ENCODE assay signal across 7 cellular contexts in the genomic region with DNA sequence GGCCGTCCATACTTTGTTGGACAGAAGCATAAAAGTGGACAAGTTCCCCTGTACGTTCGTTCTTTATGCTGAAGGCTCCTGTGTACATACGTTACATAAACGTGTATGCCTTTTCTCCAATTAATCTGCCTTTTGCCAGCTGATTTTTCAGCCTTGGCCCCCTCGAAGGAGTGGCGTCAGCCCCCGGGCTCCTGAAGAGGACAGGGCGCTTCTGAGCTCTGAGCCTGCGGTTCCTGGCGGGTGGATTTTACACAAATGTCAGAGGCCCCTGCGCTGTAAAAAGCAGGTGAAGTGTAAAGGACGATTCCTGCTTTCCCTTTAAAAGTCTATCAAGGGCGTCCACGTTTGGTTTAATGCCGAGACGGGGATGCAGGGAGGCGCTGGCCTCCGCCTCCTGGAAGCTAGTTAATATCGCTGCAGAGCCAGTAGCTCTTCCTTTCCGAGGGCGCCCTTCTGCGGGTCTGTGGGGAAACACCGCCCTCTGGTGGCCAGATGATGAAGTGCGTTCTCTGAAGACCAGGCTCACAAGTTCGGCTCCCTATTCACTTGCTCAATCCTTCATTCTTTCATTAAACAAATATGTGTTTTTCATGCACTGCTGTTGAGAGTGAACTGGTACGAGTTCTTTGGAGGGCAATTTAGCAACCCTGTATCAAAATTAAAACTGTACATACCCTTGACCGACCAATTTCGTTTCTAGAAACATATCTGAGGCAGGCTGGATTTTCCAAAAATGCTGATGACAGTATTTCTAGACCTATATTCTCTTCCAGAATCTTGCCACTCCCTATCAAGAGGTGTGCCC.
DNase-seq lines count a peak whose midpoint lies in the region; ATAC-seq, FAIRE-seq and TF ChIP-seq lines count a peak whose summit lies in the region.

No MANE protein-coding gene starts in this region.

- H3K4me1 ChIP-seq in Peyer's patch (no peaks in the 10 kb centered on the region), neuron (ENCODE audit: insufficient read depth, low read length) (no peaks in the 10 kb centered on the region), stomach (peaks cover 0 to 8% (median 4%) of the 10 kb centered on the region in 4 donors)

- H3K9me3 Mint-ChIP-seq in activated T-cell treated with anti-CD3 and anti-CD28 coated beads, Interleukin-2, amount 50 U/mL, for 72 hours, result no peaks in the 10 kb centered on the region

- no peak for TF ChIP-seq EP300 in stomach (IDR thresholded peaks at IDR 0.05)

- TF ChIP-seq POLR2A in GM12891 (IDR thresholded peaks at IDR 0.05; ENCODE audit: low read depth, low read length), result no peak
- TF ChIP-seq POLR2A in Peyer's patch (IDR thresholded peaks at IDR 0.05), result no peak
- TF ChIP-seq POLR2A in stomach (IDR thresholded peaks at IDR 0.05), result no peak

- FAIRE-seq in GM12891 (lab: Jason Lieb, UNC), result peak; percentile 72

- DNase-seq in GM12891 (ENCODE audit: insufficient read length, low spot score) (peak; percentile 75), Peyer's patch (peak; percentile 65 to 91 (median 88)), fibroblast of pulmonary artery (ENCODE audit: low read depth) (peak; percentile 90), stomach (peak; percentile 89)
- DNase-seq in Jurkat, Clone E6-1 (ENCODE audit: low read depth, low spot score), result peak; percentile 72
- peak; percentile 67 to 83 for DNase-seq in activated T-cell treated with anti-CD3 and anti-CD28 coated beads, Interleukin-2, amount 50 U/mL, for 72 hours

- 16 to 22% (median 21%) methylated on average over 29 of the region's 29 CpGs for WGBS in stomach, 5 donors

- H3K27me3 Mint-ChIP-seq in activated T-cell treated with anti-CD3 and anti-CD28 coated beads, Interleukin-2, amount 50 U/mL, for 72 hours (ENCODE audit: low read depth), result no peaks in the 10 kb centered on the region

- no peak overlapping the region for H3K27ac ChIP-seq in Peyer's patch
- H3K27ac ChIP-seq in stomach, result no peak overlapping the region

- no peak overlapping the region for H3K27ac Mint-ChIP-seq in activated T-cell treated with anti-CD3 and anti-CD28 coated beads, Interleukin-2, amount 50 U/mL, for 72 hours

- no peaks in the 10 kb centered on the region for H3K36me3 Mint-ChIP-seq in activated T-cell treated with anti-CD3 and anti-CD28 coated beads, Interleukin-2, amount 50 U/mL, for 72 hours (ENCODE audit: insufficient read depth in 2 of 2)

- peak overlapping the region; percentile 11 for H2AFZ ChIP-seq in neuron (ENCODE audit: low read depth, low read length)

- H3K27me3 ChIP-seq in Peyer's patch (no peaks in the 10 kb centered on the region), neuron (ENCODE audit: insufficient read depth, low read length) (no peaks in the 10 kb centered on the region), stomach (peaks cover 0 to 1% (median 0%) of the 10 kb centered on the region in 3 donors)

- H3K4me3 ChIP-seq in Jurkat, Clone E6-1 (ENCODE audit: low read length), result no peak overlapping the region
- H3K4me3 ChIP-seq in Peyer's patch (no peak overlapping the region), fibroblast of pulmonary artery (replicated peaks; ENCODE audit: low read depth, low read length) (no peak overlapping the region), neuron (ENCODE audit: low read length) (no peak overlapping the region), stomach (peak overlapping the region in 2 of 4 donors; percentile 9 to 17)

- TF ChIP-seq CTCF in Peyer's patch (IDR thresholded peaks at IDR 0.05), result peak; percentile 80 to 96 (median 93)
- TF ChIP-seq CTCF in fibroblast of pulmonary artery (IDR thresholded peaks at IDR 0.05; ENCODE audit: low read length, missing control alignments), result peak; percentile 92
- TF ChIP-seq CTCF in stomach (IDR thresholded peaks at IDR 0.05), result peak in 6 of 7 experiments; percentile 69 to 97 (median 94)

- intact Hi-C loops in stomach (cut with DNase I; ENCODE audit: low total_unique reads), result loop anchor here (5.0 kb wide), 2 partner anchors 211 to 511 kb away; no protein-coding TSS in a partner anchor

- H3K36me3 ChIP-seq in Peyer's patch (no peaks in the 10 kb centered on the region), neuron (ENCODE audit: insufficient read depth, low read length) (no peaks in the 10 kb centered on the region), stomach (peaks cover 0 to 4% (median 0%) of the 10 kb centered on the region in 4 donors)

- ATAC-seq in activated T-cell treated with anti-CD3 and anti-CD28 coated beads, Interleukin-2, amount 50 U/mL, for 72 hours (replicated peaks in 1 of 2), result peak; percentile 55 to 66

- H3K9me3 ChIP-seq in Peyer's patch (no peaks in the 10 kb centered on the region), neuron (ENCODE audit: low read length) (peaks cover 1% of the 10 kb centered on the region), stomach (no peaks in the 10 kb centered on the region)

- no peak overlapping the region for H3K4me3 Mint-ChIP-seq in activated T-cell treated with anti-CD3 and anti-CD28 coated beads, Interleukin-2, amount 50 U/mL, for 72 hours

- H3K4me1 Mint-ChIP-seq in activated T-cell treated with anti-CD3 and anti-CD28 coated beads, Interleukin-2, amount 50 U/mL, for 72 hours (ENCODE audit: low read depth), result no peaks in the 10 kb centered on the region

TF ChIP-seq in GM12891, 5 proteins besides CTCF, POLR2A, EP300 and RAD21:
- TF ChIP-seq POU2F2 (IDR thresholded peaks at IDR 0.05; ENCODE audit: low read depth, low read length) (no peak), PAX5 (IDR thresholded peaks at IDR 0.05; ENCODE audit: insufficient read depth, low read length, severe bottlenecking) (no peak), TAF1 (IDR thresholded peaks at IDR 0.05; ENCODE audit: low read depth, low read length) (no peak), POLR2AphosphoS5 (IDR thresholded peaks at IDR 0.05; ENCODE audit: low read depth, low read length) (no peak)
